ENCODE assay signal across 9 cellular contexts in genomic region chr16:70470927-70471341, GRCh38. TPM values are rescaled to one million over a fixed set of nuclear protein-coding genes. Genes with fewer than 3 reads are reported as not detected.
DNase-seq lines count a peak whose midpoint lies in the region; ATAC-seq and TF ChIP-seq lines count a peak whose summit lies in the region.
"Had no signal": no experiment of that assay in that cellular context is flagged by ENCODE, and none has a peak within 500 bp of the region (broad histone marks: within the 10 kb centered on the region; RNA-seq: fewer than 3 reads in every experiment).

No MANE protein-coding gene starts in this region.

- BruUV-seq in PC-9 (replicated peaks; lab: Mats Ljungman, UMichigan): no TSS peak

- H3K4me1 Mint-ChIP-seq in immature natural killer cell: no peaks in the 10 kb centered on the region

- H3K9me2 ChIP-seq in DOHH2 (replicated peaks; ENCODE audit: control insufficient read depth, low read length): no peaks in the 10 kb centered on the region
- no peaks in the 10 kb centered on the region for H3K9me2 ChIP-seq in PC-9 (ENCODE audit: insufficient read depth)

- H3F3A ChIP-seq in DOHH2 (ENCODE audit: control insufficient read depth, insufficient read depth) (no peaks in the 10 kb centered on the region), PC-9 (ENCODE audit: insufficient read depth, low read depth) (peaks cover 3% of the 10 kb centered on the region; the same call in 1 of the 2 replicates)

- H3K27ac Mint-ChIP-seq in immature natural killer cell: no peak overlapping the region
- H3K27ac Mint-ChIP-seq: T-helper 1 cell treated with Interleukin-12 subunit alpha and Interleukin-12 subunit beta and Interleukin-4 antibody, amounts not matched to agents 30 μg/mL and 1 μg/mL, for 36 hours had no signal

- H3K36me3 ChIP-seq in DOHH2 (ENCODE audit: control insufficient read depth, low read length): no peaks in the 10 kb centered on the region
- H3K36me3 ChIP-seq in PC-9 (ENCODE audit: low read depth): no peaks in the 10 kb centered on the region
- no peaks in the 10 kb centered on the region for H3K36me3 ChIP-seq in parathyroid adenoma (ENCODE audit: control insufficient read depth, insufficient read depth, low read length)
- peaks cover 29 to 97% (median 79%) of the 10 kb centered on the region in 3 donors for H3K36me3 ChIP-seq in tibial artery

- no peaks in the 10 kb centered on the region for H3K27me3 Mint-ChIP-seq in immature natural killer cell (ENCODE audit: low read depth in 3 of 3)

- H3K79me2 ChIP-seq in DOHH2 (ENCODE audit: control insufficient read depth, low read length) (no peaks in the 10 kb centered on the region), PC-9 (ENCODE audit: low read depth) (no peaks in the 10 kb centered on the region), parathyroid adenoma (no peaks in the 10 kb centered on the region)

- H3K9me3 ChIP-seq in DOHH2 (ENCODE audit: control insufficient read depth, insufficient read depth, low read length): no peaks in the 10 kb centered on the region
- H3K9me3 ChIP-seq in PC-9 (ENCODE audit: insufficient read depth, low read depth): no peaks in the 10 kb centered on the region
- H3K9me3 ChIP-seq in parathyroid adenoma (ENCODE audit: control insufficient read depth, low read length): no peaks in the 10 kb centered on the region
- H3K9me3 ChIP-seq in tibial artery: no peaks in the 10 kb centered on the region

- no peak overlapping the region for H3K27ac ChIP-seq in DOHH2 (ENCODE audit: low read depth, low read length)
- no peak overlapping the region for H3K27ac ChIP-seq in PC-9
- no peak overlapping the region for H3K27ac ChIP-seq in parathyroid adenoma
- no peak overlapping the region for H3K27ac ChIP-seq in tibial artery

- TF ChIP-seq CTCF in DOHH2 (IDR thresholded peaks at IDR 0.05; ENCODE audit: low read depth, low read length, poor library complexity, severe bottlenecking) (peak; percentile 44), PC-9 (conservative IDR thresholded peaks at IDR 0.05) (peak; percentile 58), fibroblast of the aortic adventitia (IDR thresholded peaks at IDR 0.05; ENCODE audit: insufficient read depth, low read length) (peak; percentile 45), parathyroid adenoma (IDR thresholded peaks at IDR 0.05) (peak; percentile 59), tibial artery (IDR thresholded peaks at IDR 0.05) (peak in 1 of 2 experiments; percentile 20)

- H4K20me1 ChIP-seq in DOHH2 (ENCODE audit: control insufficient read depth, insufficient read depth, low read depth, low read length) (no peaks in the 10 kb centered on the region), PC-9 (ENCODE audit: insufficient read depth) (no peaks in the 10 kb centered on the region)

- intact Hi-C loops in PC-9 (cut with micrococcal nuclease; ENCODE audit: unreplicated experiment) (loop anchor here (5.0 kb wide), 1 partner anchor 74 kb away; no protein-coding TSS in a partner anchor), tibial artery (cut with DNase I; ENCODE audit: low total_unique reads) (no loop called here)

- POLR2A ChIA-PET in PC-9 (lab: Charles Lee; ENCODE audit: unreplicated experiment): interaction anchor here (0.6 kb wide), 1 partner anchor 89 kb away, joined by 8 read pairs; no protein-coding TSS in a partner anchor

- H3K4me3 ChIP-seq in DOHH2 (ENCODE audit: low read length) (no peak overlapping the region), PC-9 (no peak overlapping the region), fibroblast of the aortic adventitia (ENCODE audit: low read depth, low read length) (no peak overlapping the region), parathyroid adenoma (ENCODE audit: low read depth, low read length) (no peak overlapping the region), tibial artery (no peak overlapping the region)

- H3K27me3 ChIP-seq in DOHH2 (ENCODE audit: control insufficient read depth, low read length) (no peaks in the 10 kb centered on the region), PC-9 (ENCODE audit: insufficient read depth, low read depth) (no peaks in the 10 kb centered on the region), parathyroid adenoma (ENCODE audit: control insufficient read depth, insufficient read depth, low read length) (no peaks in the 10 kb centered on the region), tibial artery (no peaks in the 10 kb centered on the region)

- peak in 1 of 2 experiments; percentile 37 for DNase-seq in PC-9
- DNase-seq in fibroblast of the aortic adventitia (ENCODE audit: low read depth): peak; percentile 18
- no peak for DNase-seq in NOMO-1 treated with DMSO at 0.1 percent for 48 hours (lab: John Stamatoyannopoulos, UW; ENCODE audit: unreplicated experiment)
- no peak for DNase-seq in tibial artery
- no peak for DNase-seq in immature natural killer cell

- no peaks in the 10 kb centered on the region for H3K9me3 Mint-ChIP-seq in immature natural killer cell
- H3K9me3 Mint-ChIP-seq: T-helper 1 cell treated with Interleukin-12 subunit alpha and Interleukin-12 subunit beta and Interleukin-4 antibody, amounts not matched to agents 30 μg/mL and 1 μg/mL, for 36 hours had no signal

- H3K4me3 Mint-ChIP-seq in immature natural killer cell: no peak overlapping the region
- H3K4me3 Mint-ChIP-seq: T-helper 1 cell treated with Interleukin-12 subunit alpha and Interleukin-12 subunit beta and Interleukin-4 antibody, amounts not matched to agents 30 μg/mL and 1 μg/mL, for 36 hours had no signal

- peaks cover 0 to 15% (median 0%) of the 10 kb centered on the region in 3 donors for H3K36me3 Mint-ChIP-seq in immature natural killer cell

- peaks cover 18% of the 10 kb centered on the region for H3K4me1 ChIP-seq in DOHH2 (ENCODE audit: control insufficient read depth, low read length)
- H3K4me1 ChIP-seq in PC-9 (replicated peaks; ENCODE audit: insufficient read depth): peaks cover 12% of the 10 kb centered on the region
- H3K4me1 ChIP-seq in parathyroid adenoma: no peaks in the 10 kb centered on the region
- H3K4me1 ChIP-seq in tibial artery: no peaks in the 10 kb centered on the region

- CTCF ChIA-PET in PC-9 (lab: Charles Lee): interaction anchor here (0.6 kb wide), 1 partner anchor 101 kb away, joined by 4 read pairs; no protein-coding TSS in a partner anchor

- H3K9ac ChIP-seq in parathyroid adenoma: no peak overlapping the region

- no peak for ATAC-seq in GM18498 (IDR thresholded peaks at IDR 0.05; ENCODE audit: unreplicated experiment)

- no peak overlapping the region for H2AFZ ChIP-seq in PC-9
- no peak overlapping the region for H2AFZ ChIP-seq in parathyroid adenoma

- H3K4me2 ChIP-seq in DOHH2 (ENCODE audit: low read length): no peak overlapping the region
- no peak overlapping the region for H3K4me2 ChIP-seq in PC-9
- no peak overlapping the region for H3K4me2 ChIP-seq in parathyroid adenoma (ENCODE audit: low read length)

RNA-seq across cellular contexts. Expression of gene FCSK, which starts 16.5 kb away (rescaled TPM):
- total RNA-seq in PC-9 (2021) (17.0 and 19.3 TPM in 2 replicates), fibroblast of the aortic adventitia (ENCODE audit: low replicate concordance) (8.1 and 8.9 TPM in 2 replicates)
- 10 to 100 TPM in 2 of 3 donors, 1 to 10 TPM in 1; 6.7 to 11.9 (median 10.5) TPM for polyA plus RNA-seq in immature natural killer cell

RNA-seq across cellular contexts. Expression of gene ST3GAL2, which starts 32.0 kb away (rescaled TPM):
- 9.7 and 13.7 TPM in 2 replicates for total RNA-seq in PC-9 (2021)
- 16.7 and 18.9 TPM in 2 replicates for total RNA-seq in fibroblast of the aortic adventitia (ENCODE audit: low replicate concordance)
- polyA plus RNA-seq in immature natural killer cell: 10 to 100 TPM; 11.1 to 20.7 (median 17.4) TPM

RNA-seq across cellular contexts. Expression of gene COG4, which starts 52.4 kb away (rescaled TPM):
- 54.2 and 61.1 TPM in 2 replicates for total RNA-seq in PC-9 (2021)
- total RNA-seq in fibroblast of the aortic adventitia (ENCODE audit: low replicate concordance): 59.9 and 131 TPM in 2 replicates
- 10 to 100 TPM; 42.3 to 54.6 (median 42.9) TPM for polyA plus RNA-seq in immature natural killer cell

RNA-seq across cellular contexts. Expression of gene SF3B3, which starts 52.7 kb away (rescaled TPM):
- total RNA-seq in PC-9 (2021): 326 and 339 TPM in 2 replicates
- total RNA-seq in fibroblast of the aortic adventitia (ENCODE audit: low replicate concordance): 39.1 and 184 TPM in 2 replicates
- 100 to 1,000 TPM in 1 of 3 donors, 10 to 100 TPM in 2; 62.7 to 143 (median 65.4) TPM for polyA plus RNA-seq in immature natural killer cell
